36 cellular contexts compared by ENCODE assay signal in genomic region chr13:106887686-106888085, GRCh38.
"Had no signal": no experiment of that assay in that cellular context is flagged by ENCODE, and none has a peak within 500 bp of the region (broad histone marks: within the 10 kb centered on the region; RNA-seq: fewer than 3 reads in every experiment).

No MANE protein-coding gene starts in this region.

- H3K4me1 Mint-ChIP-seq: activated CD4-positive, alpha-beta memory T cell treated with anti-CD3 and anti-CD28 coated beads, Interleukin-2, amount 10 ng/mL, durations not matched to agents 7 days and 5 days; activated CD4-positive, alpha-beta T cell treated with anti-CD3 and anti-CD28 coated beads for 36 hours; activated CD4-positive, alpha-beta T cell treated with anti-CD3 and anti-CD28 coated beads, Interleukin-2, amount 10 ng/mL, durations not matched to agents 7 days and 5 days; activated CD8-positive, alpha-beta memory T cell treated with anti-CD3 and anti-CD28 coated beads, Interleukin-2, amount 10 ng/mL, durations not matched to agents 7 days and 5 days; activated naive CD4-positive, alpha-beta T cell treated with anti-CD3 and anti-CD28 coated beads, Interleukin-2, amount 10 ng/mL, durations not matched to agents 7 days and 5 days; activated naive CD4-positive, alpha-beta T cell treated with anti-CD3 and anti-CD28 coated beads, Interleukin-2, amount 50 U/mL, for 24 hours; activated naive CD8-positive, alpha-beta T cell treated with anti-CD3 and anti-CD28 coated beads, Interleukin-2, amount 10 ng/mL, durations not matched to agents 7 days and 5 days; activated naive CD8-positive, alpha-beta T cell treated with anti-CD3 and anti-CD28 coated beads, Interleukin-2, amount 50 U/mL, for 24 hours had no signal

- H3K9me3 Mint-ChIP-seq: activated CD4-positive, alpha-beta memory T cell treated with anti-CD3 and anti-CD28 coated beads, Interleukin-2, amount 10 ng/mL, durations not matched to agents 7 days and 5 days; activated CD4-positive, alpha-beta T cell treated with anti-CD3 and anti-CD28 coated beads, Interleukin-2, amount 10 ng/mL, durations not matched to agents 7 days and 5 days; activated naive CD4-positive, alpha-beta T cell treated with anti-CD3 and anti-CD28 coated beads, Interleukin-2, amount 50 U/mL, for 24 hours; activated naive CD8-positive, alpha-beta T cell treated with anti-CD3 and anti-CD28 coated beads, Interleukin-2, amount 10 ng/mL, durations not matched to agents 7 days and 5 days; activated naive CD8-positive, alpha-beta T cell treated with anti-CD3 and anti-CD28 coated beads, Interleukin-2, amount 50 U/mL, for 24 hours; activated T-cell treated with anti-CD3 and anti-CD28 coated beads, Interleukin-2, amount 50 U/mL, for 24 hours; activated T-helper 2 cell treated with anti-CD3 and anti-CD28 coated beads, Interferon-gamma antibody, Interleukin-2, Interleukin-4, amounts not matched to agents 10 μg/mL and 5 μg/mL and 100 μg/mL, durations not matched to agents 14 hours and 24 hours and 36 hours; T-helper 1 cell treated with Interleukin-12 subunit alpha and Interleukin-12 subunit beta and Interleukin-4 antibody, amounts not matched to agents 30 μg/mL and 1 μg/mL, for 36 hours; T-helper 2 cell treated with Interferon-gamma antibody and Interleukin-4, amounts not matched to agents 5 μg/mL and 100 μg/mL, for 36 hours had no signal

- H3K27me3 ChIP-seq: body of pancreas, brain microvascular endothelial cell, breast epithelium had no signal

- H3K4me3 Mint-ChIP-seq: activated CD4-positive, alpha-beta memory T cell treated with anti-CD3 and anti-CD28 coated beads, Interleukin-2, amount 10 ng/mL, durations not matched to agents 7 days and 5 days; activated CD4-positive, alpha-beta T cell treated with anti-CD3 and anti-CD28 coated beads for 36 hours; activated CD4-positive, alpha-beta T cell treated with anti-CD3 and anti-CD28 coated beads, Interleukin-2, amount 10 ng/mL, durations not matched to agents 7 days and 5 days; activated CD8-positive, alpha-beta memory T cell treated with anti-CD3 and anti-CD28 coated beads, Interleukin-2, amount 10 ng/mL, durations not matched to agents 7 days and 5 days; activated CD8-positive, alpha-beta T cell treated with anti-CD3 and anti-CD28 coated beads, Interleukin-2, amount 10 ng/mL, durations not matched to agents 7 days and 5 days; activated naive CD4-positive, alpha-beta T cell treated with anti-CD3 and anti-CD28 coated beads, Interleukin-2, amount 10 ng/mL, durations not matched to agents 7 days and 5 days; activated naive CD4-positive, alpha-beta T cell treated with anti-CD3 and anti-CD28 coated beads, Interleukin-2, amount 50 U/mL, for 24 hours; activated naive CD8-positive, alpha-beta T cell; activated naive CD8-positive, alpha-beta T cell treated with anti-CD3 and anti-CD28 coated beads, Interleukin-2, amount 10 ng/mL, durations not matched to agents 7 days and 5 days; activated naive CD8-positive, alpha-beta T cell treated with anti-CD3 and anti-CD28 coated beads, Interleukin-2, amount 50 U/mL, for 24 hours; activated T-cell treated with anti-CD3 and anti-CD28 coated beads, Interleukin-2, amount 50 U/mL, for 24 hours; T-helper 1 cell treated with Interleukin-12 subunit alpha and Interleukin-12 subunit beta and Interleukin-4 antibody, amounts not matched to agents 30 μg/mL and 1 μg/mL, for 36 hours; T-helper 2 cell treated with Interferon-gamma antibody and Interleukin-4, amounts not matched to agents 5 μg/mL and 100 μg/mL, for 36 hours; WTC11 had no signal

- H3K4me3 ChIP-seq: body of pancreas, breast epithelium had no signal

- H3K9me3 ChIP-seq: body of pancreas, breast epithelium had no signal

- H3K36me3 Mint-ChIP-seq: activated CD8-positive, alpha-beta memory T cell treated with anti-CD3 and anti-CD28 coated beads, Interleukin-2, amount 10 ng/mL, durations not matched to agents 7 days and 5 days; activated naive CD4-positive, alpha-beta T cell treated with anti-CD3 and anti-CD28 coated beads, Interleukin-2, amount 10 ng/mL, durations not matched to agents 7 days and 5 days; activated naive CD4-positive, alpha-beta T cell treated with anti-CD3 and anti-CD28 coated beads, Interleukin-2, amount 50 U/mL, for 24 hours; activated naive CD8-positive, alpha-beta T cell; activated naive CD8-positive, alpha-beta T cell treated with anti-CD3 and anti-CD28 coated beads, Interleukin-2, amount 10 ng/mL, durations not matched to agents 7 days and 5 days had no signal

- H3K27ac Mint-ChIP-seq: activated CD4-positive, alpha-beta memory T cell treated with anti-CD3 and anti-CD28 coated beads, Interleukin-2, amount 10 ng/mL, durations not matched to agents 7 days and 5 days; activated CD4-positive, alpha-beta T cell treated with anti-CD3 and anti-CD28 coated beads for 36 hours; activated CD4-positive, alpha-beta T cell treated with anti-CD3 and anti-CD28 coated beads, Interleukin-2, amount 10 ng/mL, durations not matched to agents 7 days and 5 days; activated CD8-positive, alpha-beta memory T cell treated with anti-CD3 and anti-CD28 coated beads, Interleukin-2, amount 10 ng/mL, durations not matched to agents 7 days and 5 days; activated CD8-positive, alpha-beta T cell treated with anti-CD3 and anti-CD28 coated beads, Interleukin-2, amount 10 ng/mL, durations not matched to agents 7 days and 5 days; activated naive CD4-positive, alpha-beta T cell treated with anti-CD3 and anti-CD28 coated beads, Interleukin-2, amount 10 ng/mL, durations not matched to agents 7 days and 5 days; activated naive CD4-positive, alpha-beta T cell treated with anti-CD3 and anti-CD28 coated beads, Interleukin-2, amount 50 U/mL, for 24 hours; activated naive CD8-positive, alpha-beta T cell; activated naive CD8-positive, alpha-beta T cell treated with anti-CD3 and anti-CD28 coated beads, Interleukin-2, amount 10 ng/mL, durations not matched to agents 7 days and 5 days; activated naive CD8-positive, alpha-beta T cell treated with anti-CD3 and anti-CD28 coated beads, Interleukin-2, amount 50 U/mL, for 24 hours; activated T-cell treated with anti-CD3 and anti-CD28 coated beads, Interleukin-2, amount 50 U/mL, for 24 hours; activated T-helper 2 cell treated with anti-CD3 and anti-CD28 coated beads, Interferon-gamma antibody, Interleukin-2, Interleukin-4, amounts not matched to agents 10 μg/mL and 5 μg/mL and 100 μg/mL, durations not matched to agents 14 hours and 24 hours and 36 hours; T-helper 1 cell treated with Interleukin-12 subunit alpha and Interleukin-12 subunit beta and Interleukin-4 antibody, amounts not matched to agents 30 μg/mL and 1 μg/mL, for 36 hours; T-helper 2 cell treated with Interferon-gamma antibody and Interleukin-4, amounts not matched to agents 5 μg/mL and 100 μg/mL, for 36 hours; WTC11 had no signal

- H3K27me3 Mint-ChIP-seq: activated CD4-positive, alpha-beta memory T cell treated with anti-CD3 and anti-CD28 coated beads, Interleukin-2, amount 10 ng/mL, durations not matched to agents 7 days and 5 days; activated CD4-positive, alpha-beta T cell treated with anti-CD3 and anti-CD28 coated beads, Interleukin-2, amount 10 ng/mL, durations not matched to agents 7 days and 5 days; activated CD8-positive, alpha-beta memory T cell treated with anti-CD3 and anti-CD28 coated beads, Interleukin-2, amount 10 ng/mL, durations not matched to agents 7 days and 5 days; activated naive CD4-positive, alpha-beta T cell treated with anti-CD3 and anti-CD28 coated beads, Interleukin-2, amount 10 ng/mL, durations not matched to agents 7 days and 5 days; activated naive CD4-positive, alpha-beta T cell treated with anti-CD3 and anti-CD28 coated beads, Interleukin-2, amount 50 U/mL, for 24 hours; activated naive CD8-positive, alpha-beta T cell; activated naive CD8-positive, alpha-beta T cell treated with anti-CD3 and anti-CD28 coated beads, Interleukin-2, amount 10 ng/mL, durations not matched to agents 7 days and 5 days; activated naive CD8-positive, alpha-beta T cell treated with anti-CD3 and anti-CD28 coated beads, Interleukin-2, amount 50 U/mL, for 24 hours; activated T-cell treated with anti-CD3 and anti-CD28 coated beads, Interleukin-2, amount 50 U/mL, for 24 hours had no signal

- H3K4me1 ChIP-seq: body of pancreas, breast epithelium had no signal

- H3K27ac ChIP-seq: body of pancreas, brain microvascular endothelial cell, breast epithelium, WERI-Rb-1 had no signal

- DNase-seq: activated CD4-positive, alpha-beta memory T cell treated with anti-CD3 and anti-CD28 coated beads, Interleukin-2, amount 10 ng/mL, durations not matched to agents 7 days and 5 days; activated CD4-positive, alpha-beta T cell treated with anti-CD3 and anti-CD28 coated beads for 1 hour; activated CD4-positive, alpha-beta T cell treated with anti-CD3 and anti-CD28 coated beads for 36 hours; activated CD4-positive, alpha-beta T cell treated with anti-CD3 and anti-CD28 coated beads for 48 hours; activated CD4-positive, alpha-beta T cell treated with anti-CD3 and anti-CD28 coated beads, Interleukin-2, amount 10 ng/mL, durations not matched to agents 7 days and 5 days; activated CD4-positive, alpha-beta T cell treated with anti-CD3 and anti-CD28 coated beads, Interleukin-2, amount 50 U/mL, for 48 hours; activated CD4-positive, CD25-positive, alpha-beta regulatory T cell; activated CD8-positive, alpha-beta memory T cell treated with anti-CD3 and anti-CD28 coated beads for 24 hours; activated CD8-positive, alpha-beta memory T cell treated with anti-CD3 and anti-CD28 coated beads, Interleukin-2, amount 10 ng/mL, durations not matched to agents 7 days and 5 days; activated CD8-positive, alpha-beta memory T cell treated with anti-CD3 and anti-CD28 coated beads, Interleukin-2, amount 50 U/mL, for 48 hours; activated CD8-positive, alpha-beta T cell treated with anti-CD3 and anti-CD28 coated beads, Interleukin-2, amount 10 ng/mL, durations not matched to agents 7 days and 5 days; activated effector memory CD4-positive, alpha-beta T cell treated with Interleukin-2 at 50 U/mL for 16 hours; activated gamma-delta T cell; activated naive CD4-positive, alpha-beta T cell treated with anti-CD3 and anti-CD28 coated beads, Interleukin-2, amount 10 ng/mL, durations not matched to agents 7 days and 5 days; activated naive CD4-positive, alpha-beta T cell treated with Interleukin-2 at 50 U/mL for 16 hours; activated naive CD8-positive, alpha-beta T cell treated with anti-CD3 and anti-CD28 coated beads, Interleukin-2, amount 10 ng/mL, durations not matched to agents 7 days and 5 days; activated naive CD8-positive, alpha-beta T cell treated with anti-CD3 and anti-CD28 coated beads, Interleukin-2, amount 50 U/mL, for 24 hours; activated T-cell treated with anti-CD3 and anti-CD28 coated beads, Interleukin-2, amount 50 U/mL, for 24 hours; activated T-cell treated with anti-CD3 and anti-CD28 coated beads, Interleukin-2, amount 50 U/mL, for 48 hours; amygdala; anterior cingulate cortex; body of pancreas; brain microvascular endothelial cell; central memory CD4-positive, alpha-beta T cell; SW 1271; T-helper 1 cell; T-helper 2 cell; T-helper 9 cell; WERI-Rb-1 had no signal

- H3K36me3 ChIP-seq: brain microvascular endothelial cell, breast epithelium, WERI-Rb-1 had no signal
